Comparison of ENCODE assay signal across 2 cellular contexts in the genomic region with DNA sequence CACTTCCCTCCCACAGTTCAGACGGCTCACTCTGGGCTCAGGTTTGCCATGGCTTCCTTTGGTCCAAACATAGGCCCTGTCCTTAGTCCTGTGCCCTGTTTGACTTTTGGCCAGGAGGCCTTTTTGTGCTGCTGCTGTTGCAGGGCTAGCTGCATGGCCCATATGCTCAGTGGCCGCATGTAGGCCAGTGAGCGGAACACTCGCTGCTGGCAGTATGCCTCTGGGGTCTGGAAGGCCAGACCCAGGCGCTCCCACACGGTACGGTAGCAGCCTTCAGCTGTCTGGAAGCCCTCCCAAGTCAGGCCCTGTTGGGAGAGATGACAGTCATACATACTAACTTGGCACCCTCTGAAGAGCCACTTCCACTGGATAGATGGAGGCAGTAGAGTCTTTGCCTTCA.
TF ChIP-seq lines count a peak whose summit lies in the region.

No MANE protein-coding gene starts in this region.

TF ChIP-seq in H1, 55 proteins besides CTCF, POLR2A, EP300 and RAD21:
- TF ChIP-seq JUN (IDR thresholded peaks at IDR 0.05; ENCODE audit: low read depth, low read length) (no peak), TEAD4 (IDR thresholded peaks at IDR 0.05; ENCODE audit: low read depth, low read length) (no peak), POLR2AphosphoS5 (IDR thresholded peaks at IDR 0.05; ENCODE audit: low read depth, low read length) (0 out of 2 replicates have a peak, but pooled peaks have one; percentile 45), HDAC2 (IDR thresholded peaks at IDR 0.05; ENCODE audit: borderline replicate concordance in 1 of 2, low read depth in 2 of 2, low read length in 2 of 2) (no peak)

TF ChIP-seq in SK-N-SH, 30 proteins besides CTCF, POLR2A, EP300 and RAD21:
- no peak for TF ChIP-seq EZH2phosphoT487 (IDR thresholded peaks at IDR 0.05; ENCODE audit: borderline replicate concordance, low read depth)
- TF ChIP-seq, protein P1, sequence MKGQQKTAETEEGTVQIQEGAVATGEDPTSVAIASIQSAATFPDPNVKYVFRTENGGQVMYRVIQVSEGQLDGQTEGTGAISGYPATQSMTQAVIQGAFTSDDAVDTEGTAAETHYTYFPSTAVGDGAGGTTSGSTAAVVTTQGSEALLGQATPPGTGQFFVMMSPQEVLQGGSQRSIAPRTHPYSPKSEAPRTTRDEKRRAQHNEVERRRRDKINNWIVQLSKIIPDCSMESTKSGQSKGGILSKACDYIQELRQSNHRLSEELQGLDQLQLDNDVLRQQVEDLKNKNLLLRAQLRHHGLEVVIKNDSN (IDR thresholded peaks at IDR 0.05; ENCODE audit: borderline replicate concordance, low read depth): no peak
- TF ChIP-seq, protein P2, sequence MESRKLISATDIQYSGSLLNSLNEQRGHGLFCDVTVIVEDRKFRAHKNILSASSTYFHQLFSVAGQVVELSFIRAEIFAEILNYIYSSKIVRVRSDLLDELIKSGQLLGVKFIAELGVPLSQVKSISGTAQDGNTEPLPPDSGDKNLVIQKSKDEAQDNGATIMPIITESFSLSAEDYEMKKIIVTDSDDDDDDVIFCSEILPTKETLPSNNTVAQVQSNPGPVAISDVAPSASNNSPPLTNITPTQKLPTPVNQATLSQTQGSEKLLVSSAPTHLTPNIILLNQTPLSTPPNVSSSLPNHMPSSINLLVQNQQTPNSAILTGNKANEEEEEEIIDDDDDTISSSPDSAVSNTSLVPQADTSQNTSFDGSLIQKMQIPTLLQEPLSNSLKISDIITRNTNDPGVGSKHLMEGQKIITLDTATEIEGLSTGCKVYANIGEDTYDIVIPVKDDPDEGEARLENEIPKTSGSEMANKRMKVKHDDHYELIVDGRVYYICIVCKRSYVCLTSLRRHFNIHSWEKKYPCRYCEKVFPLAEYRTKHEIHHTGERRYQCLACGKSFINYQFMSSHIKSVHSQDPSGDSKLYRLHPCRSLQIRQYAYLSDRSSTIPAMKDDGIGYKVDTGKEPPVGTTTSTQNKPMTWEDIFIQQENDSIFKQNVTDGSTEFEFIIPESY (IDR thresholded peaks at IDR 0.05; ENCODE audit: borderline replicate concordance, low read depth): no peak
- TF ChIP-seq MAX (IDR thresholded peaks at IDR 0.05; ENCODE audit: low read depth): no peak
- no peak for TF ChIP-seq RFX5 (IDR thresholded peaks at IDR 0.05; ENCODE audit: low read length)
